In the genomic region with DNA sequence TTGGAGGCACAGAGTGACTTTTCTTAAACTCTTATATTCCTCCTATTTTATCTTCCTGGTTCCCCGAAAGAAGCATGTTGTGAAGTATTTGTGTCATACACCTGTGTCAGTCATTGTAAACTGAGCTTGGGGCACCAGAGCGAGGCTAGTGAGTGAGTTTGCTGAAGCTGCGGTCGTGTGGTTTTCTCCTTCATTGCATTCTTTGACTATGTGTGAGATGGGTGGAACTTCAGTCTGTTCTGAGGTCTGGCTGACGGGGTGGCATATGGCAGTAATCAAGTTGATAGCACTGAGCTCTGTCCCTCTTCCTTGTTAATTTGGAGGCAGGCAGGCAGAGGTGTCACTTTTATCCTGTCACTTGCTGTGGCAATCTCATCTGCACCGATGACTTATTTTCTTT, we compare ENCODE assay signal across 8 cellular contexts. TPM values are rescaled to one million over a fixed set of nuclear protein-coding genes. Genes with fewer than 3 reads are reported as not detected.
DNase-seq lines count a peak whose midpoint lies in the region; ATAC-seq and TF ChIP-seq lines count a peak whose summit lies in the region.

No MANE protein-coding gene starts in this region.

- H3K27me3 ChIP-seq in ascending aorta (no peaks in the 10 kb centered on the region), mammary epithelial cell (ENCODE audit: insufficient read depth, low read length) (no peaks in the 10 kb centered on the region)

- DNase-seq in GM13976 (ENCODE audit: low spot score) (peak; percentile 72), islet precursor cell (peak; percentile 32), COLO668 (lab: John Stamatoyannopoulos, UW; ENCODE audit: unreplicated experiment) (no peak), Calu3 (no peak), ascending aorta (ENCODE audit: low spot score in 2 of 2) (no peak), mammary epithelial cell (no peak)

- no peak overlapping the region for H3K27ac ChIP-seq in ascending aorta
- no peak overlapping the region for H3K27ac ChIP-seq in mammary epithelial cell (ENCODE audit: insufficient read depth, low read depth, low read length)

- intact Hi-C loops in Calu3 (cut with micrococcal nuclease; ENCODE audit: unreplicated experiment): no loop called here
- intact Hi-C loops in ascending aorta (cut with DNase I): no loop called here
- intact Hi-C loops in mammary epithelial cell (cut with micrococcal nuclease): no loop called here

- no peak overlapping the region for H2AFZ ChIP-seq in mammary epithelial cell (ENCODE audit: low read depth, low read length)

- H3K9ac ChIP-seq in mammary epithelial cell (ENCODE audit: insufficient read depth, low read length): no peak overlapping the region

- peaks cover 11 to 19% of the 10 kb centered on the region in 2 donors for H3K4me1 ChIP-seq in ascending aorta
- H3K4me1 ChIP-seq in mammary epithelial cell (ENCODE audit: insufficient read depth, low read length): peaks cover 8% of the 10 kb centered on the region

- H3K27ac Mint-ChIP-seq in Calu3 (ENCODE audit: unreplicated experiment): no peak overlapping the region

- peaks cover 23% of the 10 kb centered on the region for H3K36me3 Mint-ChIP-seq in Calu3 (ENCODE audit: insufficient read depth, unreplicated experiment)

- no peaks in the 10 kb centered on the region for H3K27me3 Mint-ChIP-seq in Calu3 (ENCODE audit: unreplicated experiment)

- no peak for TF ChIP-seq CTCF in GM13976 (IDR thresholded peaks at IDR 0.05; ENCODE audit: borderline replicate concordance, control extremely low read depth, extremely low read depth, insufficient read depth, missing control alignments)
- no peak for TF ChIP-seq CTCF in Calu3 (IDR thresholded peaks at IDR 0.05; ENCODE audit: unreplicated experiment)
- no peak for TF ChIP-seq CTCF in ascending aorta (IDR thresholded peaks at IDR 0.05)
- TF ChIP-seq CTCF in mammary epithelial cell (conservative IDR thresholded peaks at IDR 0.05 in 1 of 2, IDR thresholded peaks at IDR 0.05 in 1 of 2; ENCODE audit: extremely low read depth in 1 of 2, insufficient read depth in 1 of 2, low read depth in 1 of 2, low read length in 2 of 2): no peak

- peaks cover 34% of the 10 kb centered on the region for H3K4me1 Mint-ChIP-seq in Calu3 (ENCODE audit: low read depth, unreplicated experiment)

- H3K9me3 Mint-ChIP-seq in Calu3 (ENCODE audit: low read depth, unreplicated experiment): no peaks in the 10 kb centered on the region

- H3K4me2 ChIP-seq in mammary epithelial cell (ENCODE audit: insufficient read depth, low read depth, low read length): no peak overlapping the region

- H3K79me2 ChIP-seq in mammary epithelial cell (ENCODE audit: insufficient read depth, low read length): peaks cover 86% of the 10 kb centered on the region

- ATAC-seq in GM21367 (IDR thresholded peaks at IDR 0.05; ENCODE audit: unreplicated experiment) (peak; percentile 55), HG03442 (IDR thresholded peaks at IDR 0.05; ENCODE audit: unreplicated experiment) (peak; percentile 51)

- no peaks in the 10 kb centered on the region for H4K20me1 ChIP-seq in mammary epithelial cell (ENCODE audit: insufficient read depth, low read length)

- BruUV-seq in Calu3 (replicated peaks; lab: Mats Ljungman, UMichigan) (no TSS peak), mammary epithelial cell (replicated peaks; lab: Mats Ljungman, UMichigan) (no TSS peak)

- in situ Hi-C loops in GM13976 (cut with MboI; ENCODE audit: low sequenced_read_pairs, unreplicated experiment): no loop called here
- in situ Hi-C loops in mammary epithelial cell (cut with MboI; ENCODE audit: low sequenced_read_pairs in 2 of 2): no loop called here

- dilution Hi-C loops in mammary epithelial cell (cut with HindIII; ENCODE audit: low sequenced_read_pairs): no loop called here

- H3K4me3 Mint-ChIP-seq in Calu3 (ENCODE audit: low read depth, unreplicated experiment): no peak overlapping the region

- 94% methylated on average over 5 of the region's 6 CpGs for WGBS in mammary epithelial cell (ENCODE audit: low coverage, missing lambda C conversion rate)

- H3K36me3 ChIP-seq in ascending aorta: no peaks in the 10 kb centered on the region
- no peaks in the 10 kb centered on the region for H3K36me3 ChIP-seq in mammary epithelial cell (ENCODE audit: insufficient read depth, low read length)

- H3K9me3 ChIP-seq in ascending aorta: no peaks in the 10 kb centered on the region
- no peaks in the 10 kb centered on the region for H3K9me3 ChIP-seq in mammary epithelial cell (replicated peaks; ENCODE audit: insufficient read depth, low read length)

- H3K4me3 ChIP-seq in ascending aorta (no peak overlapping the region), mammary epithelial cell (replicated peaks in 1 of 3; ENCODE audit: insufficient read depth in 1 of 3, low read depth in 2 of 3, low read length in 3 of 3) (no peak overlapping the region)

- CTCF ChIA-PET in Calu3 (lab: Charles Lee): interaction anchor here (0.7 kb wide), 1 partner anchor 26 kb away, joined by 3 read pairs; no protein-coding TSS in a partner anchor
- CTCF ChIA-PET in mammary epithelial cell (lab: Charles Lee; ENCODE audit: low non-redundant PET): no interaction called here

RNA-seq across cellular contexts. Expression of gene VPS26B, which starts 4.2 kb away (rescaled TPM):
- total RNA-seq in Calu3 (2022) (33.1 and 34.6 TPM in 2 replicates), ascending aorta (18.0 TPM), mammary epithelial cell (10 to 100 TPM; 46.0 to 46.6 TPM)
- polyA plus RNA-seq in mammary epithelial cell: 32.1 TPM
- polyA minus RNA-seq in mammary epithelial cell: 63.9 TPM

RNA-seq across cellular contexts. Expression of gene NCAPD3, which starts 4.9 kb away (rescaled TPM):
- total RNA-seq in Calu3 (2022) (69.4 and 78.2 TPM in 2 replicates), ascending aorta (4.8 TPM), mammary epithelial cell (10 to 100 TPM; 16.2 to 36.9 TPM)
- polyA plus RNA-seq in mammary epithelial cell: 33.3 TPM
- polyA minus RNA-seq in mammary epithelial cell: 26.0 TPM

RNA-seq across cellular contexts. Expression of gene THYN1, which starts 24.5 kb away (rescaled TPM):
- total RNA-seq in Calu3 (2022) (26.0 and 27.2 TPM in 2 replicates), ascending aorta (19.8 TPM), mammary epithelial cell (10 to 100 TPM; 30.2 to 38.0 TPM)
- 42.9 TPM for polyA plus RNA-seq in mammary epithelial cell
- polyA minus RNA-seq in mammary epithelial cell: 20.2 TPM

RNA-seq across cellular contexts. Expression of gene ACAD8, which starts 24.7 kb away (rescaled TPM):
- total RNA-seq in Calu3 (2022) (21.0 and 21.1 TPM in 2 replicates), ascending aorta (28.6 TPM), mammary epithelial cell (10 to 100 TPM; 20.8 to 21.0 TPM)
- 19.5 TPM for polyA plus RNA-seq in mammary epithelial cell
- polyA minus RNA-seq in mammary epithelial cell: 27.5 TPM

RNA-seq across cellular contexts. Expression of gene GLB1L3, which starts 47.6 kb away (rescaled TPM):
- total RNA-seq in Calu3 (2022) (not detected in 2 replicates), ascending aorta (not detected), mammary epithelial cell (1 to 10 TPM in 1 of 2 donors, under 1 TPM in 1; 0.50 to 6.3 TPM)
- polyA plus RNA-seq in mammary epithelial cell: 2.1 TPM
- not detected for polyA minus RNA-seq in mammary epithelial cell

Comparison
In these comparisons a context has a peak if more than half of its experiments do, and no peak if none do; other contexts are left out.
1. DNase-seq: peak in GM13976 (single experiment) and islet precursor cell (single experiment); none in COLO668 (single experiment), Calu3 (single experiment), ascending aorta (0 of 2) and mammary epithelial cell (single experiment).